In the genomic region with DNA sequence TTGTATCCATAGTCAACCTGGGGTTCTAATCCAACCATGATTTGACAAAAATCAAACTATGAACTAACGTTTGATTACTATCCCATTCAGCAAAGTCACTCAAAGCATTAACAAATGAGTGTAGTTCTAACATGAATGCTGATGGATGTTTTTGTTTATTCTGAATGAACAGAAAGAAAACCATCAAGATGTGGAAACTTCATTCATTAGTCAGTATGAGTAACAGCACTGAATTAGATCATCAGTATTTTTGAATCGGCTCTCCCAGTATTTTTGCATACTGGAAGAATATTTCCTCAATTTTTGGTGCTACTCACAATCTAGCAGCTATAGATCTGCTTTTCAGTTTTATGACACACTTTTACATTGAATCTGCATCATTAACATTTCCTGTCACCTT, we compare ENCODE assay signal across 21 cellular contexts.
"Had no signal": no experiment of that assay in that cellular context is flagged by ENCODE, and none has a peak within 500 bp of the region (broad histone marks: within the 10 kb centered on the region; RNA-seq: fewer than 3 reads in every experiment).

No MANE protein-coding gene starts in this region.

- H3K4me3 ChIP-seq: body of pancreas, colonic mucosa, gastroesophageal sphincter, skin epidermis, suprapubic skin had no signal

- H3K9me3 ChIP-seq: body of pancreas, colonic mucosa, gastroesophageal sphincter, suprapubic skin had no signal

- DNase-seq: activated B cell treated with CpG ODN at 0.5 μM for 24 hours; activated CD4-positive, alpha-beta T cell treated with anti-CD3 and anti-CD28 coated beads, Interleukin-2, amount 10 ng/mL, durations not matched to agents 7 days and 5 days; activated CD8-positive, alpha-beta memory T cell treated with anti-CD3 and anti-CD28 coated beads, Interleukin-2, amount 50 U/mL, for 48 hours; activated naive CD8-positive, alpha-beta T cell treated with anti-CD3 and anti-CD28 coated beads for 36 hours; amygdala; body of pancreas; central memory CD4-positive, alpha-beta T cell; colonic mucosa; kidney; left ventricle myocardium superior; mesenchymal stem cell; retina; stimulated activated CD4-positive, alpha-beta T cell treated with anti-CD3 and anti-CD28 coated beads, Interleukin-15, amount 100 ng/mL, for 24 hours; stimulated activated CD4-positive, alpha-beta T cell treated with anti-CD3 and anti-CD28 coated beads, Interleukin-4, amount 100 ng/mL, for 1 hour; stimulated activated naive CD4-positive, alpha-beta T cell treated with Interleukin-2 at 50 U/mL for 16 hours; T-helper 2 cell; trophoblast cell had no signal

- H3K36me3 ChIP-seq: colonic mucosa, gastroesophageal sphincter, suprapubic skin had no signal

- H3K27ac ChIP-seq: body of pancreas, colonic mucosa, gastroesophageal sphincter, skin epidermis, suprapubic skin had no signal

- ATAC-seq: body of pancreas; gastroesophageal sphincter; left ventricle myocardium superior; natural killer cell treated with Interleukin-12 subunit alpha and Interleukin-12 subunit beta and Interleukin-15 and Interleukin-18, amount 100 ng/mL, for 72 hours had no signal

- H3K27me3 ChIP-seq: body of pancreas, colonic mucosa had no signal

- H3K4me1 ChIP-seq: body of pancreas, colonic mucosa, gastroesophageal sphincter, suprapubic skin had no signal
